In genomic region chr10:123008379-123009104, GRCh38 we compare ENCODE assay signal across 8 cellular contexts. TPM values are rescaled to one million over a fixed set of nuclear protein-coding genes. Genes with fewer than 3 reads are reported as not detected.
A peak's percentile ranks its signal among the peaks of the same experiment; 100 is the strongest.
DNase-seq lines count a peak whose midpoint lies in the region; ATAC-seq and TF ChIP-seq lines count a peak whose summit lies in the region.

Gene ACADSB, plus strand, starts transcription at chr10:123009006. Its CDS starts 24 bp downstream, at chr10:123009030.
Gene IKZF5, minus strand, starts transcription at chr10:123008795. Its CDS starts 10,170 bp downstream, at chr10:122998625.

- CTCF ChIA-PET in Panc1 (lab: Charles Lee) = no interaction called here

- in situ Hi-C loops in Panc1 (cut with HindIII; ENCODE audit: low pct_unique_long_range_greater_than_20kb, low sequenced_read_pairs) = no loop called here

- H3K27ac ChIP-seq in KMS-11 (peak within 1 kb of the TSS; percentile 84), Panc1 (ENCODE audit: low read length) (peak within 1 kb of the TSS; percentile 78), esophagus muscularis mucosa (replicated peaks in 1 of 4) (peak within 1 kb of the TSS; percentile 90 to 95 (median 94))

- H3K36me3 Mint-ChIP-seq in activated T-cell treated with anti-CD3 and anti-CD28 coated beads, Interleukin-2, amount 50 U/mL, for 4 hours (ENCODE audit: insufficient read depth) = peaks cover 12% of the 10 kb centered on the region

- no peaks in the 10 kb centered on the region for H3K27me3 ChIP-seq in KMS-11 (ENCODE audit: insufficient read depth, low read depth)
- no peaks in the 10 kb centered on the region for H3K27me3 ChIP-seq in Panc1 (ENCODE audit: control insufficient read depth, insufficient read depth, low read length)
- H3K27me3 ChIP-seq in esophagus muscularis mucosa = no peaks in the 10 kb centered on the region

- TF ChIP-seq EP300 in esophagus muscularis mucosa (IDR thresholded peaks at IDR 0.05) = no peak

- H3K4me3 Mint-ChIP-seq in activated T-cell treated with anti-CD3 and anti-CD28 coated beads, Interleukin-2, amount 50 U/mL, for 4 hours = peak within 1 kb of the TSS; percentile 99

- peak within 1 kb of the TSS; percentile 94 for H2AFZ ChIP-seq in KMS-11 (ENCODE audit: low read depth)

- no peaks in the 10 kb centered on the region for H3K27me3 Mint-ChIP-seq in activated T-cell treated with anti-CD3 and anti-CD28 coated beads, Interleukin-2, amount 50 U/mL, for 4 hours (ENCODE audit: low read depth)

- ATAC-seq in GM21786 (IDR thresholded peaks at IDR 0.05; ENCODE audit: unreplicated experiment) (peak; percentile 76), Panc1 (peak; percentile 92)
- ATAC-seq in activated T-cell treated with anti-CD3 and anti-CD28 coated beads, Interleukin-2, amount 50 U/mL, for 4 hours = peak; percentile 91 to 93

- H3K9ac ChIP-seq in KMS-11 = peak within 1 kb of the TSS; percentile 96

- TF ChIP-seq POLR2A in esophagus muscularis mucosa (IDR thresholded peaks at IDR 0.05; ENCODE audit: low read depth) = peak; percentile 27

- POLR2A ChIA-PET in Panc1 (lab: Charles Lee) = interaction anchor here (0.5 to 0.6 kb wide), 2 partner anchors 207 to 1025 kb away, joined by 3 to 4 read pairs; no protein-coding TSS in a partner anchor

- peak within 1 kb of the TSS; percentile 6 for H3K4me3 ChIP-seq in KMS-11 (IDR thresholded peaks at IDR 0.05; ENCODE audit: insufficient read depth, low read depth, low read length)
- peak within 1 kb of the TSS; percentile 88 to 99 for H3K4me3 ChIP-seq in Panc1 (ENCODE audit: low read depth in 2 of 2, low read length in 2 of 2)
- peak within 1 kb of the TSS; percentile 91 to 99 (median 98) for H3K4me3 ChIP-seq in esophagus muscularis mucosa

- H3K4me1 ChIP-seq in KMS-11 (ENCODE audit: low read depth, poor library complexity, severe bottlenecking) (peaks cover 10% of the 10 kb centered on the region), Panc1 (ENCODE audit: control insufficient read depth, insufficient read depth, low read length) (peaks cover 30% of the 10 kb centered on the region), esophagus muscularis mucosa (peaks cover 41 to 57% (median 57%) of the 10 kb centered on the region in 4 donors)

- no TSS peak for BruUV-seq in Panc1 (replicated peaks; lab: Mats Ljungman, UMichigan)

- H4K20me1 ChIP-seq in KMS-11 (ENCODE audit: insufficient read depth) = no peaks in the 10 kb centered on the region

- peak; percentile 73 for DNase-seq in DMS79 treated with DMSO at 0.1 percent for 48 hours (lab: John Stamatoyannopoulos, UW)
- DNase-seq in Panc1 (ENCODE audit: low read depth, low spot score) = peak; percentile 92
- DNase-seq in activated T-cell treated with anti-CD3 and anti-CD28 coated beads, Interleukin-2, amount 50 U/mL, for 4 hours = peak; percentile 96
- DNase-seq in esophagus muscularis mucosa (ENCODE audit: extremely low spot score) = peak; percentile 99
- DNase-seq in myocyte (ENCODE audit: low read depth) = peak; percentile 99
- peak; percentile 94 to 97 for DNase-seq in stimulated activated CD8-positive, alpha-beta memory T cell treated with anti-CD3 and anti-CD28 coated beads, Interleukin-7, amount 100 ng/mL, for 4 hours (ENCODE audit: low read depth in 2 of 2)

- H3K9me3 ChIP-seq in Panc1 (ENCODE audit: control insufficient read depth, insufficient read depth, low read depth, low read length) (no peaks in the 10 kb centered on the region), esophagus muscularis mucosa (no peaks in the 10 kb centered on the region)

- intact Hi-C loops in Panc1 (cut with micrococcal nuclease; ENCODE audit: unreplicated experiment) = no loop called here
- intact Hi-C loops in esophagus muscularis mucosa (cut with DNase I) = loop anchor here (2.0 kb wide), 2 partner anchors 28 to 56 kb away; partner anchors contain the start of gene PSTK

- no peaks in the 10 kb centered on the region for H3K36me3 ChIP-seq in KMS-11 (ENCODE audit: insufficient read depth)
- H3K36me3 ChIP-seq in Panc1 (ENCODE audit: control insufficient read depth, insufficient read depth, low read length) = peaks cover 3% of the 10 kb centered on the region; the same call in 1 of the 2 replicates
- H3K36me3 ChIP-seq in esophagus muscularis mucosa = peaks cover 0 to 9% (median 3%) of the 10 kb centered on the region in 4 donors

- peaks cover 51% of the 10 kb centered on the region for H3K4me1 Mint-ChIP-seq in activated T-cell treated with anti-CD3 and anti-CD28 coated beads, Interleukin-2, amount 50 U/mL, for 4 hours (ENCODE audit: low read depth)

- H3K4me2 ChIP-seq in KMS-11 = peak within 1 kb of the TSS; percentile 89

- no peaks in the 10 kb centered on the region for H3K9me3 Mint-ChIP-seq in activated T-cell treated with anti-CD3 and anti-CD28 coated beads, Interleukin-2, amount 50 U/mL, for 4 hours

- peaks cover 48% of the 10 kb centered on the region for H3K79me2 ChIP-seq in KMS-11 (ENCODE audit: insufficient read depth, low read depth)

- no peak for TF ChIP-seq CTCF in KMS-11 (conservative IDR thresholded peaks at IDR 0.05; ENCODE audit: low read depth, low read length)
- TF ChIP-seq CTCF in Panc1 (IDR thresholded peaks at IDR 0.05) = no peak
- TF ChIP-seq CTCF in esophagus muscularis mucosa (IDR thresholded peaks at IDR 0.05) = peak in 1 of 3 experiments; percentile 11

- WGBS in esophagus muscularis mucosa = 2% methylated on average over 25 of the region's 64 CpGs

RNA-seq across cellular contexts. Expression of gene ACADSB, which starts in this region (rescaled TPM):
- total RNA-seq in Panc1 (2021; ENCODE audit: unreplicated experiment) = 19.2 TPM
- 11.3 TPM for polyA plus RNA-seq in Panc1 (2012; ENCODE audit: insufficient read length)
- total RNA-seq in activated T-cell treated with anti-CD3 and anti-CD28 coated beads, Interleukin-2, amount 50 U/mL, for 4 hours = 10 to 100 TPM; 21.8 to 25.9 (median 22.9) TPM
- total RNA-seq in esophagus muscularis mucosa = 10 to 100 TPM; 12.9 to 19.1 (median 14.0) TPM
- 5.9 and 8.1 TPM in 2 replicates for total RNA-seq in myocyte
- 4.0 TPM for polyA plus RNA-seq in myocyte (2012)

RNA-seq across cellular contexts. Expression of gene IKZF5, which starts in this region (rescaled TPM):
- total RNA-seq in Panc1 (2021; ENCODE audit: unreplicated experiment) (8.6 TPM), esophagus muscularis mucosa (10 to 100 TPM in 1 of 4 donors, 1 to 10 TPM in 3; 5.7 to 12.0 (median 7.2) TPM), myocyte (7.9 and 86.1 TPM in 2 replicates)
- polyA plus RNA-seq in Panc1 (2012; ENCODE audit: insufficient read length) = 5.4 TPM
- 10 to 100 TPM; 18.2 to 29.6 (median 21.0) TPM for total RNA-seq in activated T-cell treated with anti-CD3 and anti-CD28 coated beads, Interleukin-2, amount 50 U/mL, for 4 hours
- polyA plus RNA-seq in myocyte (2012) = 5.9 TPM

Comparison
In these comparisons a context has a peak if more than half of its experiments do, and no peak if none do; other contexts are left out.
1. Peak in every context shown above with its lines: DNase-seq, ATAC-seq, H3K4me3 ChIP-seq and H3K27ac ChIP-seq.
2. H3K4me3 ChIP-seq: peak in every context shown above with its lines; median percentile 98 in esophagus muscularis mucosa; 94 in Panc1; 6 in KMS-11.